Comparison of ENCODE assay signal across 11 cellular contexts in genomic region chr4:161256172-161256571, GRCh38.
DNase-seq lines count a peak whose midpoint lies in the region; TF ChIP-seq lines count a peak whose summit lies in the region.
"Had no signal": no experiment of that assay in that cellular context is flagged by ENCODE, and none has a peak within 500 bp of the region (broad histone marks: within the 10 kb centered on the region; RNA-seq: fewer than 3 reads in every experiment).

No MANE protein-coding gene starts in this region.

- peaks cover 15 to 48% (median 23%) of the 10 kb centered on the region in 5 donors for H3K9me3 Mint-ChIP-seq in CD8-positive, alpha-beta memory T cell

- DNase-seq in GM06990 (ENCODE audit: extremely low read depth, insufficient read length), result no peak
- DNase-seq in dermis blood vessel endothelial cell, result peak; percentile 6
- DNase-seq in left kidney (ENCODE audit: low read depth, low spot score), result peak; percentile 2
- no peak for DNase-seq in GM10248 (ENCODE audit: extremely low spot score)
- no peak for DNase-seq in CD8-positive, alpha-beta memory T cell
- DNase-seq in HUDEP-2 (lab: John Stamatoyannopoulos, UW; ENCODE audit: unreplicated experiment in 76 of 76), result no peak
- DNase-seq: DMS79; NCI-H2029; NCI-H524 treated with DMSO at 0.1 percent for 48 hours; NK-92 treated with Interleukin-12 subunit alpha and Interleukin-12 subunit beta, amount 100 ng/mL, for 24 hours had no signal

- no peaks in the 10 kb centered on the region for H3K9me3 ChIP-seq in CD8-positive, alpha-beta memory T cell (ENCODE audit: low read length)

- no peak for TF ChIP-seq RAD21 in Ishikawa (IDR thresholded peaks at IDR 0.05; ENCODE audit: low read depth)

- TF ChIP-seq EP300 in Ishikawa (IDR thresholded peaks at IDR 0.05; ENCODE audit: borderline replicate concordance), result no peak

- no peaks in the 10 kb centered on the region for H3K4me1 Mint-ChIP-seq in CD8-positive, alpha-beta memory T cell

- H3K27ac Mint-ChIP-seq in CD8-positive, alpha-beta memory T cell, result no peak overlapping the region

- H3K4me1 ChIP-seq in CD8-positive, alpha-beta memory T cell (ENCODE audit: insufficient read depth, low read length), result no peaks in the 10 kb centered on the region

- H3K27ac ChIP-seq in CD8-positive, alpha-beta memory T cell (ENCODE audit: low read depth, low read length), result no peak overlapping the region

- H3K4me3 Mint-ChIP-seq in CD8-positive, alpha-beta memory T cell, result no peak overlapping the region

- TF ChIP-seq CTCF in GM06990 (IDR thresholded peaks at IDR 0.05; ENCODE audit: insufficient read depth, low read length, poor library complexity, severe bottlenecking) (peak; percentile 10), GM10248 (IDR thresholded peaks at IDR 0.05; ENCODE audit: control extremely low read depth, extremely low read depth, low read depth, missing control alignments) (no peak)

- H3K27me3 ChIP-seq in GM06990 (replicated peaks; ENCODE audit: control insufficient read depth, insufficient read depth, low read length), result no peaks in the 10 kb centered on the region
- no peaks in the 10 kb centered on the region for H3K27me3 ChIP-seq in CD8-positive, alpha-beta memory T cell (ENCODE audit: insufficient read depth, low read length, poor library complexity, severe bottlenecking)

- no peak overlapping the region for H3K4me3 ChIP-seq in GM06990 (replicated peaks; ENCODE audit: low read depth, low read length)
- no peak overlapping the region for H3K4me3 ChIP-seq in CD8-positive, alpha-beta memory T cell (ENCODE audit: low read length)

- POLR2A ChIA-PET in GM10248 (lab: Yijun Ruan, JAX), result no interaction called here
- POLR2A ChIA-PET in CD8-positive, alpha-beta memory T cell (lab: Charles Lee), result no interaction called here

- CTCF ChIA-PET in GM10248 (lab: Yijun Ruan, JAX), result interaction anchor here (1.0 to 2.1 kb wide), 2 partner anchors 19 to 912 kb away, joined by 3 to 5 read pairs; no protein-coding TSS in a partner anchor
- CTCF ChIA-PET in CD8-positive, alpha-beta memory T cell (lab: Charles Lee), result no interaction called here

- H3K36me3 Mint-ChIP-seq in CD8-positive, alpha-beta memory T cell, result no peaks in the 10 kb centered on the region

- H3K36me3 ChIP-seq in GM06990 (ENCODE audit: control insufficient read depth, insufficient read depth, low read length), result no peaks in the 10 kb centered on the region
- H3K36me3 ChIP-seq in CD8-positive, alpha-beta memory T cell (ENCODE audit: insufficient read depth, low read length), result no peaks in the 10 kb centered on the region

- H3K27me3 Mint-ChIP-seq in CD8-positive, alpha-beta memory T cell, result no peaks in the 10 kb centered on the region

TF ChIP-seq in Ishikawa, 13 proteins besides CTCF, POLR2A, EP300 and RAD21:
- peak; percentile 50; the same call in 1 of the 2 replicates for TF ChIP-seq USF1 (IDR thresholded peaks at IDR 0.05)
- no peak for TF ChIP-seq FOXM1 (IDR thresholded peaks at IDR 0.05; ENCODE audit: borderline replicate concordance, low read depth)

Comparison
In these comparisons a context has a peak if more than half of its experiments do, and no peak if none do; other contexts are left out.
1. DNase-seq: peak in dermis blood vessel endothelial cell (single experiment) and left kidney (single experiment); none in GM06990 (single experiment), GM10248 (single experiment), CD8-positive, alpha-beta memory T cell (0 of 5) and HUDEP-2 (0 of 76).